ENCODE assay signal across 15 cellular contexts in the genomic region with DNA sequence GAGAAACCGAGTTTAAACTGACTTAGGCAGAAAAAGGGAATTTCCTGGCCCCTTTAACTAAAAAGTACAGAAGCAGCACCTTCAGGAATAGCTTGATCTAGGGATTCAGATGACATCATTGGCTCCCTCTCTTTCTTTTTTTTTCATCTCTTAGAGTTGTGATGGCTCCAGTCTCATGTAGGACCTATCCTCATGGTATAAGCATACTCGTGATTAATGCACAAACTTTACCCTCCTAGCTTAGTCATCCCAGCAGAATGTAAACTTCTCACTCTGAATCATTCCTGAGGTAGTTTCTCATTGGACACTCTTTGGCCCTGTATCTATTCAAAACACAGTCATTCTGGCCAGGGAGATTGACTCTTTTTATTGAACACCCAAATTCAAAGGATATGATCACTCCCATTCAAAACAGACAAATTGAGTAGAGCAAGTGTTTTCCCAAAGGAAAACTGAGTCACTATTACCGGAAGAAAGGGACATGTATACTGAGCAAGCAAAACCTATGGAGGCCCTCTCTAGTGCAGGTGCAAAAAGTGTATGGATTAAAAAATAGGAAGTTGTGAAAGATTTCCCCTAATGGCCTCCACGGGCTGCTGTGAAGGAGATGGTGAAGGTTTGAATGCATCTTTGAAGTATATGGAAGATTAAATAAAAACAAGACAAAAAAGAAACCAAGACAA. TPM values are rescaled to one million over a fixed set of nuclear protein-coding genes. Genes with fewer than 3 reads are reported as not detected.
DNase-seq lines count a peak whose midpoint lies in the region; ATAC-seq, FAIRE-seq and TF ChIP-seq lines count a peak whose summit lies in the region.
"Had no signal": no experiment of that assay in that cellular context is flagged by ENCODE, and none has a peak within 500 bp of the region (broad histone marks: within the 10 kb centered on the region; RNA-seq: fewer than 3 reads in every experiment).

No MANE protein-coding gene starts in this region.

- intact Hi-C loops in cardiac septum (cut with DNase I), result no loop called here

- CTCF ChIA-PET in RWPE1 (lab: Yijun Ruan, JAX), result interaction anchor here (0.7 kb wide), 1 partner anchor 19 kb away, joined by 11 read pairs; no protein-coding TSS in a partner anchor

- peak; percentile 7 for DNase-seq in right atrium auricular region (ENCODE audit: low spot score)
- DNase-seq in cardiac septum (ENCODE audit: low spot score), result no peak
- peak; percentile 95 for DNase-seq in RWPE1 (ENCODE audit: low spot score)
- peak; percentile 96 for DNase-seq in fibroblast of lung (ENCODE audit: low read depth in 2 of 2)
- DNase-seq in urothelium cell line (ENCODE audit: low spot score), result peak; percentile 42
- DNase-seq in substantia nigra (lab: John Stamatoyannopoulos, UW), result no peak
- DNase-seq: activated CD4-positive, alpha-beta T cell treated with anti-CD3 and anti-CD28 coated beads, Interleukin-2, amount 50 U/mL, for 48 hours; NCI-H2081 treated with DMSO at 0.1 percent for 48 hours; SIG-M5 had no signal

- H3K36me3 ChIP-seq in right atrium auricular region (no peaks in the 10 kb centered on the region), fibroblast of lung (ENCODE audit: control insufficient read depth, insufficient read depth, low read length) (no peaks in the 10 kb centered on the region)
- H3K36me3 ChIP-seq: BLaER1 treated with 17β-estradiol and CSF1 and Interleukin-3, amounts not matched to agents 10 nM and 100 nM; cardiac muscle cell had no signal

- H4K20me1 ChIP-seq in fibroblast of lung (ENCODE audit: control insufficient read depth, extremely low read depth, insufficient read depth, low read length), result no peaks in the 10 kb centered on the region
- H4K20me1 ChIP-seq: BLaER1 treated with 17β-estradiol and CSF1 and Interleukin-3, amounts not matched to agents 10 nM and 100 nM had no signal

- H3K79me2 ChIP-seq in fibroblast of lung (ENCODE audit: control insufficient read depth, insufficient read depth, low read length), result no peaks in the 10 kb centered on the region

- FAIRE-seq in urothelium cell line (lab: Jason Lieb, UNC), result no peak

- H3K4me3 ChIP-seq in right atrium auricular region (no peak overlapping the region), fibroblast of lung (replicated peaks in 1 of 4; ENCODE audit: control extremely low read depth in 1 of 4, insufficient read depth in 1 of 4, low read depth in 3 of 4, low read length in 4 of 4) (no peak overlapping the region)
- H3K4me3 ChIP-seq: BLaER1 treated with 17β-estradiol and CSF1 and Interleukin-3, amounts not matched to agents 10 nM and 100 nM; cardiac muscle cell had no signal

- H3K9ac ChIP-seq in fibroblast of lung (ENCODE audit: insufficient read depth, low read length), result no peak overlapping the region
- H3K9ac ChIP-seq: BLaER1 treated with 17β-estradiol and CSF1 and Interleukin-3, amounts not matched to agents 10 nM and 100 nM had no signal

- H3K27ac ChIP-seq in right atrium auricular region (no peak overlapping the region), RWPE1 (no peak overlapping the region), fibroblast of lung (ENCODE audit: insufficient read depth, low read length) (peak overlapping the region; percentile 29), substantia nigra (ENCODE audit: low read depth, low read length, poor library complexity, severe bottlenecking) (no peak overlapping the region)
- H3K27ac ChIP-seq: BLaER1 treated with 17β-estradiol and CSF1 and Interleukin-3, amounts not matched to agents 10 nM and 100 nM; cardiac muscle cell had no signal

- H3K4me1 ChIP-seq in right atrium auricular region (no peaks in the 10 kb centered on the region), fibroblast of lung (ENCODE audit: control insufficient read depth, extremely low read depth, insufficient read depth, low read length) (peaks cover 5% of the 10 kb centered on the region)
- H3K4me1 ChIP-seq: BLaER1 treated with 17β-estradiol and CSF1 and Interleukin-3, amounts not matched to agents 10 nM and 100 nM had no signal

- H2AFZ ChIP-seq in fibroblast of lung (ENCODE audit: low read length), result no peak overlapping the region

- ATAC-seq in GM19035 (IDR thresholded peaks at IDR 0.05; ENCODE audit: unreplicated experiment), result no peak
- no peak for ATAC-seq in HG02938 (IDR thresholded peaks at IDR 0.05; ENCODE audit: unreplicated experiment)

- H3K9me3 ChIP-seq in right atrium auricular region (peaks cover 0 to 4% of the 10 kb centered on the region in 2 donors), fibroblast of lung (ENCODE audit: control insufficient read depth, insufficient read depth, low read depth, low read length) (no peaks in the 10 kb centered on the region)

- no peaks in the 10 kb centered on the region for H3K27me3 ChIP-seq in right atrium auricular region
- H3K27me3 ChIP-seq in fibroblast of lung (ENCODE audit: control insufficient read depth, insufficient read depth, low read length), result no peaks in the 10 kb centered on the region
- H3K27me3 ChIP-seq: BLaER1 treated with 17β-estradiol and CSF1 and Interleukin-3, amounts not matched to agents 10 nM and 100 nM; cardiac muscle cell had no signal

- POLR2A ChIA-PET in RWPE1 (lab: Yijun Ruan, JAX; ENCODE audit: low non-redundant PET), result no interaction called here

- H3K4me2 ChIP-seq in fibroblast of lung (ENCODE audit: extremely low read depth, insufficient read depth, low read length), result no peak overlapping the region
- H3K4me2 ChIP-seq: BLaER1 treated with 17β-estradiol and CSF1 and Interleukin-3, amounts not matched to agents 10 nM and 100 nM had no signal

- no peak for TF ChIP-seq CTCF in right atrium auricular region (IDR thresholded peaks at IDR 0.05)
- TF ChIP-seq CTCF in RWPE1 (conservative IDR thresholded peaks at IDR 0.05; ENCODE audit: low read depth), result no peak
- no peak for TF ChIP-seq CTCF in fibroblast of lung (conservative IDR thresholded peaks at IDR 0.05 in 1 of 2, IDR thresholded peaks at IDR 0.05 in 1 of 2; ENCODE audit: low read depth in 1 of 2, low read length in 2 of 2)

RNA-seq across cellular contexts. Expression of a gene that starts 27.6 kb away (rescaled TPM):
- total RNA-seq in right atrium auricular region (not detected), cardiac septum (not detected), fibroblast of lung (not detected in 2 replicates)
- polyA plus RNA-seq in fibroblast of lung, result not detected in 2 replicates
- not detected in 2 replicates for polyA plus RNA-seq in fibroblast of lung (2012)
- not detected in 2 replicates for polyA minus RNA-seq in fibroblast of lung (ENCODE audit: low replicate concordance)
- total RNA-seq: cardiac muscle cell, myocyte, subcutaneous adipose tissue had no signal
- polyA plus RNA-seq: cardiac muscle cell had no signal

Comparison
In these comparisons a context has a peak if more than half of its experiments do, and no peak if none do; other contexts are left out.
1. DNase-seq: peak in right atrium auricular region (single experiment), RWPE1 (single experiment), fibroblast of lung (2 of 2) and urothelium cell line (single experiment); none in cardiac septum (single experiment) and substantia nigra (0 of 49).